ENCODE assay signal across 18 cellular contexts in the genomic region with DNA sequence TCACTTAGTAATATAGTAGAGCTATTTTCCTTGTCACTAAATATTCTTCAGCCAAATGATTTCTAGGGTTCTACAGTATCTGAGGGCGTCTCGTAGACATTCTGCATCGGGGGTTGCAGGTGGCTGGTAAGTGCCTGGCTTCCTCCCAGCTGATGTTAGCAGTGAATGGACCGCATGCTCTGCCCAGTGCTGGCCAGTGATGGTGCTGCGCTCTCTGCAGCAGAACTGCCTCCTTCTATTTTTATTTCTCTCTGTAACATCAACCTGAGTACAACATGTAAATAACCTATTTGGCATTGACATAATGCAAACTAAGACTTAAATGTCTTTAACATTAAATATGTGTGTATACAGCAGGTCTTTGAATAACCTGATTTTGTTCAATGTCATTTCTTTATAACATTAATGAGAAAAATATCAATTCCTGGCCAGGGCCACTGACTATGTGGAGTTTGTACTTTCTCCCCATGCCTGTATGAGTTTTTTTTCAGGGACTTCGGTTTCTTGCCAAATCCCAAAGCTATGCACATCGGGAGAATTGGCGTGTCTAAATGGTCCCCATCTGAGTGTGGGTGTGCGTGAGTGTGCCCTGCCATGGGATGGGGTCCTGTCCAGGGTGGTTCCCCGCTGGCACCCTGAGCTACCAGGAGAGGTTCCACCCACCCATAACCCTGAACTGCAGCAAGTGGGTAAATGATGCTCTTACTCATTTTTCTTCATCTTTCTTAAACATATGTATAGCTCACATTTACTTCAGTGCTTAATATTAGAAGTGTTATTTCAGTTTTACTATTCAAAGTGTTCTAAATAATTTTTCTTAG.
DNase-seq lines count a peak whose midpoint lies in the region; ATAC-seq and TF ChIP-seq lines count a peak whose summit lies in the region.
"Had no signal": no experiment of that assay in that cellular context is flagged by ENCODE, and none has a peak within 500 bp of the region (broad histone marks: within the 10 kb centered on the region; RNA-seq: fewer than 3 reads in every experiment).

No MANE protein-coding gene starts in this region.

- peak; percentile 48 for ATAC-seq in activated CD8-positive, alpha-beta T cell treated with anti-CD3 and anti-CD28 coated beads, Interleukin-2, amount 10 ng/mL, durations not matched to agents 7 days and 5 days
- ATAC-seq: HCT116, Panc1 had no signal

- H3K27ac ChIP-seq in liver (ENCODE audit: low read depth in 1 of 2, low read length in 2 of 2), result peak overlapping the region; percentile 11 to 31
- H3K27ac ChIP-seq: neural progenitor cell had no signal

- 42% methylated on average over 10 of the region's 10 CpGs for WGBS in liver

- POLR2A ChIA-PET in activated CD8-positive, alpha-beta T cell treated with anti-CD3 and anti-CD28 coated beads, Interleukin-2, amount 10 ng/mL, durations not matched to agents 7 days and 5 days (lab: Charles Lee), result no interaction called here

- CTCF ChIA-PET in activated naive CD4-positive, alpha-beta T cell treated with anti-CD3 and anti-CD28 coated beads, Interleukin-2, amount 10 ng/mL, durations not matched to agents 7 days and 5 days (lab: Charles Lee), result interaction anchor here (2.2 to 2.5 kb wide), 2 partner anchors 44 to 348 kb away, joined by 5 to 6 read pairs; no protein-coding TSS in a partner anchor
- CTCF ChIA-PET in activated CD8-positive, alpha-beta T cell treated with anti-CD3 and anti-CD28 coated beads, Interleukin-2, amount 10 ng/mL, durations not matched to agents 7 days and 5 days (lab: Charles Lee), result interaction anchor here (0.7 to 1.7 kb wide), 8 partner anchors 8 to 347 kb away, joined by 3 to 7 read pairs (median 3); no protein-coding TSS in a partner anchor

- no peaks in the 10 kb centered on the region for H3K9me3 ChIP-seq in liver (ENCODE audit: control insufficient read depth in 4 of 4, low read length in 3 of 4)

- H3K4me3 ChIP-seq in liver (ENCODE audit: low read depth in 1 of 3, low read length in 3 of 3), result no peak overlapping the region
- H3K4me3 ChIP-seq: lung, neural progenitor cell had no signal

- peaks cover 1 to 10% (median 5%) of the 10 kb centered on the region in 4 donors for H3K4me1 ChIP-seq in liver (ENCODE audit: control insufficient read depth in 4 of 4, insufficient read depth in 4 of 4, low read length in 3 of 4)

- no peak overlapping the region for H3K9ac ChIP-seq in liver (ENCODE audit: low read depth in 1 of 2, low read length in 2 of 2)
- H3K9ac ChIP-seq: neural progenitor cell had no signal

- no peak for DNase-seq in activated naive CD4-positive, alpha-beta T cell treated with anti-CD3 and anti-CD28 coated beads, Interleukin-2, amount 10 ng/mL, durations not matched to agents 7 days and 5 days
- no peak for DNase-seq in activated naive CD4-positive, alpha-beta T cell treated with Interleukin-2 at 50 U/mL for 16 hours
- DNase-seq in NCI-H1092 (lab: John Stamatoyannopoulos, UW) (peak; percentile 6), NCI-H146 treated with DMSO at 0.1 percent for 48 hours (lab: John Stamatoyannopoulos, UW; ENCODE audit: unreplicated experiment) (no peak), HuH-7.5 (ENCODE audit: low spot score) (no peak)
- no peak for DNase-seq in activated CD8-positive, alpha-beta T cell treated with anti-CD3 and anti-CD28 coated beads, Interleukin-2, amount 10 ng/mL, durations not matched to agents 7 days and 5 days
- DNase-seq: CD4-positive, alpha-beta T cell; cerebellar nuclear complex; EL; kidney; NCI-H1417 treated with DMSO at 0.1 percent for 48 hours; NCI-H510A; trophoblast cell had no signal

- no peak for TF ChIP-seq CTCF in liver (IDR thresholded peaks at IDR 0.05; ENCODE audit: low read depth, low read length, missing input control)

- no peaks in the 10 kb centered on the region for H3K9me3 Mint-ChIP-seq in activated naive CD4-positive, alpha-beta T cell treated with anti-CD3 and anti-CD28 coated beads, Interleukin-2, amount 10 ng/mL, durations not matched to agents 7 days and 5 days
- H3K9me3 Mint-ChIP-seq in activated CD8-positive, alpha-beta T cell treated with anti-CD3 and anti-CD28 coated beads, Interleukin-2, amount 10 ng/mL, durations not matched to agents 7 days and 5 days (ENCODE audit: insufficient read depth), result peaks cover 6% of the 10 kb centered on the region
- H3K9me3 Mint-ChIP-seq: CD4-positive, alpha-beta T cell; neural progenitor cell had no signal

- H3K27me3 Mint-ChIP-seq in activated naive CD4-positive, alpha-beta T cell treated with anti-CD3 and anti-CD28 coated beads, Interleukin-2, amount 10 ng/mL, durations not matched to agents 7 days and 5 days, result no peaks in the 10 kb centered on the region
- H3K27me3 Mint-ChIP-seq in activated CD8-positive, alpha-beta T cell treated with anti-CD3 and anti-CD28 coated beads, Interleukin-2, amount 10 ng/mL, durations not matched to agents 7 days and 5 days (ENCODE audit: low read depth), result no peaks in the 10 kb centered on the region
- H3K27me3 Mint-ChIP-seq: CD4-positive, alpha-beta T cell had no signal

- H3K36me3 ChIP-seq in liver (ENCODE audit: control insufficient read depth in 4 of 4, insufficient read depth in 3 of 4, low read depth in 1 of 4, low read length in 3 of 4), result peaks cover 0 to 5% (median 0%) of the 10 kb centered on the region in 4 donors
- H3K36me3 ChIP-seq: neural progenitor cell had no signal

- peak overlapping the region; percentile 3 for H3K4me3 Mint-ChIP-seq in activated naive CD4-positive, alpha-beta T cell treated with anti-CD3 and anti-CD28 coated beads, Interleukin-2, amount 10 ng/mL, durations not matched to agents 7 days and 5 days
- H3K4me3 Mint-ChIP-seq in activated CD8-positive, alpha-beta T cell treated with anti-CD3 and anti-CD28 coated beads, Interleukin-2, amount 10 ng/mL, durations not matched to agents 7 days and 5 days, result peak overlapping the region; percentile 39
- H3K4me3 Mint-ChIP-seq: CD4-positive, alpha-beta T cell; neural progenitor cell had no signal

- H3K36me3 Mint-ChIP-seq in activated naive CD4-positive, alpha-beta T cell treated with anti-CD3 and anti-CD28 coated beads, Interleukin-2, amount 10 ng/mL, durations not matched to agents 7 days and 5 days, result peaks cover 11% of the 10 kb centered on the region
- H3K36me3 Mint-ChIP-seq in activated CD8-positive, alpha-beta T cell treated with anti-CD3 and anti-CD28 coated beads, Interleukin-2, amount 10 ng/mL, durations not matched to agents 7 days and 5 days (ENCODE audit: low read depth), result peaks cover 23% of the 10 kb centered on the region

- no peaks in the 10 kb centered on the region for H3K27me3 ChIP-seq in liver (ENCODE audit: control insufficient read depth in 4 of 4, insufficient read depth in 4 of 4, low read length in 3 of 4)
- H3K27me3 ChIP-seq: neural progenitor cell had no signal

- TF ChIP-seq RAD21 in liver (IDR thresholded peaks at IDR 0.05), result peak; percentile 37 to 65

- peaks cover 42% of the 10 kb centered on the region for H3K4me1 Mint-ChIP-seq in activated naive CD4-positive, alpha-beta T cell treated with anti-CD3 and anti-CD28 coated beads, Interleukin-2, amount 10 ng/mL, durations not matched to agents 7 days and 5 days
- H3K4me1 Mint-ChIP-seq in activated CD8-positive, alpha-beta T cell treated with anti-CD3 and anti-CD28 coated beads, Interleukin-2, amount 10 ng/mL, durations not matched to agents 7 days and 5 days (ENCODE audit: low read depth), result peaks cover 43% of the 10 kb centered on the region

- peak overlapping the region; percentile 90 for H3K27ac Mint-ChIP-seq in activated naive CD4-positive, alpha-beta T cell treated with anti-CD3 and anti-CD28 coated beads, Interleukin-2, amount 10 ng/mL, durations not matched to agents 7 days and 5 days
- peak overlapping the region; percentile 83 for H3K27ac Mint-ChIP-seq in activated CD8-positive, alpha-beta T cell treated with anti-CD3 and anti-CD28 coated beads, Interleukin-2, amount 10 ng/mL, durations not matched to agents 7 days and 5 days
- H3K27ac Mint-ChIP-seq: CD4-positive, alpha-beta T cell; neural progenitor cell had no signal

TF ChIP-seq in liver, 16 proteins besides CTCF, POLR2A, EP300 and RAD21:
- TF ChIP-seq, protein P1, sequence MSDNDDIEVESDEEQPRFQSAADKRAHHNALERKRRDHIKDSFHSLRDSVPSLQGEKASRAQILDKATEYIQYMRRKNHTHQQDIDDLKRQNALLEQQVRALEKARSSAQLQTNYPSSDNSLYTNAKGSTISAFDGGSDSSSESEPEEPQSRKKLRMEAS (IDR thresholded peaks at IDR 0.05), result peak; percentile 14
- TF ChIP-seq FOXA1 (IDR thresholded peaks at IDR 0.05), result no peak
- TF ChIP-seq EGR1 (IDR thresholded peaks at IDR 0.05; ENCODE audit: low read depth in 2 of 2), result no peak
- TF ChIP-seq YY1 (IDR thresholded peaks at IDR 0.05), result peak; percentile 52
- no peak for TF ChIP-seq JUND (IDR thresholded peaks at IDR 0.05)
- TF ChIP-seq HNF4G (IDR thresholded peaks at IDR 0.05), result peak; percentile 28
- TF ChIP-seq, protein P2, sequence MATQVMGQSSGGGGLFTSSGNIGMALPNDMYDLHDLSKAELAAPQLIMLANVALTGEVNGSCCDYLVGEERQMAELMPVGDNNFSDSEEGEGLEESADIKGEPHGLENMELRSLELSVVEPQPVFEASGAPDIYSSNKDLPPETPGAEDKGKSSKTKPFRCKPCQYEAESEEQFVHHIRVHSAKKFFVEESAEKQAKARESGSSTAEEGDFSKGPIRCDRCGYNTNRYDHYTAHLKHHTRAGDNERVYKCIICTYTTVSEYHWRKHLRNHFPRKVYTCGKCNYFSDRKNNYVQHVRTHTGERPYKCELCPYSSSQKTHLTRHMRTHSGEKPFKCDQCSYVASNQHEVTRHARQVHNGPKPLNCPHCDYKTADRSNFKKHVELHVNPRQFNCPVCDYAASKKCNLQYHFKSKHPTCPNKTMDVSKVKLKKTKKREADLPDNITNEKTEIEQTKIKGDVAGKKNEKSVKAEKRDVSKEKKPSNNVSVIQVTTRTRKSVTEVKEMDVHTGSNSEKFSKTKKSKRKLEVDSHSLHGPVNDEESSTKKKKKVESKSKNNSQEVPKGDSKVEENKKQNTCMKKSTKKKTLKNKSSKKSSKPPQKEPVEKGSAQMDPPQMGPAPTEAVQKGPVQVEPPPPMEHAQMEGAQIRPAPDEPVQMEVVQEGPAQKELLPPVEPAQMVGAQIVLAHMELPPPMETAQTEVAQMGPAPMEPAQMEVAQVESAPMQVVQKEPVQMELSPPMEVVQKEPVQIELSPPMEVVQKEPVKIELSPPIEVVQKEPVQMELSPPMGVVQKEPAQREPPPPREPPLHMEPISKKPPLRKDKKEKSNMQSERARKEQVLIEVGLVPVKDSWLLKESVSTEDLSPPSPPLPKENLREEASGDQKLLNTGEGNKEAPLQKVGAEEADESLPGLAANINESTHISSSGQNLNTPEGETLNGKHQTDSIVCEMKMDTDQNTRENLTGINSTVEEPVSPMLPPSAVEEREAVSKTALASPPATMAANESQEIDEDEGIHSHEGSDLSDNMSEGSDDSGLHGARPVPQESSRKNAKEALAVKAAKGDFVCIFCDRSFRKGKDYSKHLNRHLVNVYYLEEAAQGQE (IDR thresholded peaks at IDR 0.05), result peak; percentile 16
- TF ChIP-seq GABPA (IDR thresholded peaks at IDR 0.05 in 1 of 2, conservative IDR thresholded peaks at IDR 0.05 in 1 of 2), result no peak
- TF ChIP-seq HNF4A (conservative IDR thresholded peaks at IDR 0.05), result peak; percentile 68 to 74
